8 cellular contexts compared by ENCODE assay signal in the genomic region with DNA sequence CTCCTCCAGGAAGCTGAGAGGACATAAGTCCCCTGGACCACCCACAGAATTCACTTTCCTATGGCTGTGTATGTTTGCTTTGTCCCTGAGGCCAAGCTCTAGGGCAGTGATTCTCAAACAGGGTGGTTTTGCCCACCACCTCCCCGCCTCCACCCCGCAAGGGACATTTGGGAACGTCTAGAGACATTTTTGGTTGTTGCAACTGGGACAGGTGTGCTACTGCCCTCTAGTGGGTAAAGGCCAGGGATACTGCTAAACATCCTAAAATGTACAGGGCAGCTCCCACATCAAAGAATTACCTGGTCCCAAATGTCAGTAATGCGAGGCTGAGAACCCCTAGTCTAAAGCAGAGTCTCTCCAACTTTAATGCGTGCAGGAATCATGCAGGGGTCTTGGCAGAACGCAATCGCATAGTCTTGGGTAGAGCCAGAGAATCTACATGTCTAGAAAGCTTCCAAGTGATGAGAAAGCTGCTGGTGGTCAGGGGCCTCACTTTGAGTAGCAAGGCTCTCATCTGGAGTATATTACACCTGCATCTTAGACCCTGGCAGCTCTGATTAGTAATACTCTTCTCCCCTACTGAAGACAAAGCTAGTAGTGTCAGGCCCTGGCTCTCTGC. TPM values are rescaled to one million over a fixed set of nuclear protein-coding genes. Genes with fewer than 3 reads are reported as not detected.
DNase-seq lines count a peak whose midpoint lies in the region; ATAC-seq and TF ChIP-seq lines count a peak whose summit lies in the region.

No MANE protein-coding gene starts in this region.

- ATAC-seq in gastroesophageal sphincter: no peak
- no peak for ATAC-seq in HG03039 (IDR thresholded peaks at IDR 0.05; ENCODE audit: unreplicated experiment)

- in situ Hi-C loops in Caki2 (cut with HindIII; ENCODE audit: low pct_unique_long_range_greater_than_20kb, low sequenced_read_pairs): no loop called here

- peaks cover 60% of the 10 kb centered on the region for H3K27me3 ChIP-seq in gastroesophageal sphincter

- no peaks in the 10 kb centered on the region for H3K9me3 ChIP-seq in gastroesophageal sphincter

- no peak overlapping the region for H3K4me3 ChIP-seq in gastroesophageal sphincter

- no peaks in the 10 kb centered on the region for H3K36me3 ChIP-seq in gastroesophageal sphincter

- WGBS in gastroesophageal sphincter (ENCODE audit: low coverage in 1 of 2), 2 donors: 5 to 9% methylated on average over 4 of the region's 7 CpGs

- H3K27ac ChIP-seq in gastroesophageal sphincter: no peak overlapping the region

- peaks cover 0 to 23% (median 8%) of the 10 kb centered on the region in 3 donors for H3K4me1 ChIP-seq in gastroesophageal sphincter

- no peak for TF ChIP-seq POLR2A in gastroesophageal sphincter (IDR thresholded peaks at IDR 0.05)

- TF ChIP-seq CTCF in gastroesophageal sphincter (IDR thresholded peaks at IDR 0.05): peak in 3 of 4 experiments; percentile 44 to 83 (median 53)

- DNase-seq in Caki2 (ENCODE audit: low read depth) (peak; percentile 26), HT1080 (ENCODE audit: low read depth) (peak; percentile 45), RPMI8226 (peak; percentile 67), posterior cingulate gyrus (peak in 6 of 10 donors; percentile 41 to 88 (median 59)), ecto neural progenitor cell (ENCODE audit: low spot score) (no peak)
- peak; percentile 31 for DNase-seq in activated gamma-delta T cell treated with anti-CD3 and anti-CD28 coated beads, Interleukin-2, amount 50 U/mL, for 16 hours (ENCODE audit: low read depth)

- TF ChIP-seq EP300 in gastroesophageal sphincter (IDR thresholded peaks at IDR 0.05): no peak

- intact Hi-C loops in posterior cingulate gyrus (cut with DNase I): loop anchor here (1.0 to 5.0 kb wide), 2 partner anchors 52 to 196 kb away; no protein-coding TSS in a partner anchor

RNA-seq across cellular contexts. Expression of a gene that starts 5.1 kb away (rescaled TPM):
- total RNA-seq in Caki2 (2014; rRNA removed; shearing (Covaris generic); ENCODE audit: low replicate concordance): not detected in 2 replicates
- not detected in 2 replicates for total RNA-seq in HT1080 (2014; rRNA removed; shearing (Covaris generic))
- polyA plus RNA-seq in HT1080 (2015; cell fraction: cytosol; rRNA removed): not detected in 2 replicates
- not detected in 2 replicates for polyA plus RNA-seq in HT1080 (2015; cell fraction: nucleus; rRNA removed)
- not detected for total RNA-seq in gastroesophageal sphincter

RNA-seq across cellular contexts. Expression of a gene that starts 19.1 kb away (rescaled TPM):
- not detected in 2 replicates for total RNA-seq in Caki2 (2014; rRNA removed; shearing (Covaris generic); ENCODE audit: low replicate concordance)
- total RNA-seq in HT1080 (2014; rRNA removed; shearing (Covaris generic)): not detected in 2 replicates
- not detected in 2 replicates for polyA plus RNA-seq in HT1080 (2015; cell fraction: cytosol; rRNA removed)
- not detected in 2 replicates for polyA plus RNA-seq in HT1080 (2015; cell fraction: nucleus; rRNA removed)
- total RNA-seq in gastroesophageal sphincter: not detected

RNA-seq across cellular contexts. Expression of a gene that starts 28.4 kb away (rescaled TPM):
- not detected in 2 replicates for total RNA-seq in Caki2 (2014; rRNA removed; shearing (Covaris generic); ENCODE audit: low replicate concordance)
- total RNA-seq in HT1080 (2014; rRNA removed; shearing (Covaris generic)): not detected in 2 replicates
- not detected in 2 replicates for polyA plus RNA-seq in HT1080 (2015; cell fraction: cytosol; rRNA removed)
- not detected in 2 replicates for polyA plus RNA-seq in HT1080 (2015; cell fraction: nucleus; rRNA removed)
- total RNA-seq in gastroesophageal sphincter: not detected
